26 cellular contexts compared by ENCODE assay signal in the genomic region with DNA sequence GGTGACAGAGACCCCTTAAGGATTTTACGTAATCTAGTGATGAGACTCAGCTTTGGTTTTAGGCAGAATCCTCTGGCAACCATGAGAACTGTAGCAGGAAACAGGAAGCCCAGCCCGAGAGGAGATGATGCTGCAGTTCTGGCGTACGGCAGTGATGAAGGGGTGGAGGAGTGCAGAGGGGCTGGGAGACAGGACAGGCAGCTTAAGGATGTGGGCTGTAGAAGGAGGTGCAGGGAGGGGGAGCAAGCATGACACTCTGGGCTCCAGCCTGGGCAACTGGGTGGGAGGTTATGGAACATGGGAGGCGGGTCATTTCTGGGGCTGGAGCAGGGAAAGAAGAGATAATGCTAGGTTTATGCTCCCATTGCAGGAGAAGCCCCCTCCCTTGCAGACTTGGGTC.
DNase-seq lines count a peak whose midpoint lies in the region; FAIRE-seq and TF ChIP-seq lines count a peak whose summit lies in the region.
"Had no signal": no experiment of that assay in that cellular context is flagged by ENCODE, and none has a peak within 500 bp of the region (broad histone marks: within the 10 kb centered on the region; RNA-seq: fewer than 3 reads in every experiment).

No MANE protein-coding gene starts in this region.

- no peak overlapping the region for H3K9ac ChIP-seq in H1 (replicated peaks in 1 of 4; ENCODE audit: extremely low read depth in 1 of 4, low read depth in 3 of 4, low read length in 3 of 4)
- H3K9ac ChIP-seq in parathyroid adenoma = no peak overlapping the region

- H3K9me3 ChIP-seq in H1 (ENCODE audit: insufficient read depth in 2 of 2, low read depth in 1 of 2, low read length in 1 of 2) (no peaks in the 10 kb centered on the region), parathyroid adenoma (ENCODE audit: control insufficient read depth, low read length) (no peaks in the 10 kb centered on the region)
- H3K9me3 ChIP-seq: BE2C, SJSA1 had no signal

- no peak overlapping the region for H3K56ac ChIP-seq in H1 (replicated peaks; ENCODE audit: insufficient read length, low read depth, low read length)

- no peak overlapping the region for H3K4me3 ChIP-seq in H1 (ENCODE audit: extremely low read depth in 1 of 4, insufficient read depth in 2 of 4, low read depth in 3 of 4, low read length in 4 of 4)
- no peak overlapping the region for H3K4me3 ChIP-seq in parathyroid adenoma (ENCODE audit: low read depth, low read length)
- H3K4me3 ChIP-seq: K562, SJSA1 had no signal

- no peak overlapping the region for H2BK5ac ChIP-seq in H1 (ENCODE audit: low read depth, low read length)

- no peak overlapping the region for H4K5ac ChIP-seq in H1 (ENCODE audit: insufficient read length, low read depth, low read length)

- H3K23me2 ChIP-seq in H1 (ENCODE audit: low read depth, low read length) = no peaks in the 10 kb centered on the region; the same call in 1 of the 2 replicates

- H3K27me3 Mint-ChIP-seq in T-helper 1 cell treated with Interleukin-12 subunit alpha and Interleukin-12 subunit beta and Interleukin-4 antibody, amounts not matched to agents 30 μg/mL and 1 μg/mL, for 36 hours (ENCODE audit: low read depth) = peaks cover 23% of the 10 kb centered on the region

- no peak for TF ChIP-seq POLR2A in H1 (IDR thresholded peaks at IDR 0.05; ENCODE audit: control extremely low read depth in 1 of 2, low read depth in 2 of 2, low read length in 2 of 2)

- CTCF ChIA-PET in H1 (lab: Charles Lee; ENCODE audit: partially characterized antibody) = interaction anchor here (1.1 to 5.6 kb wide), 3 partner anchors 9 to 30 kb away, joined by 6 to 40 read pairs (median 7); no protein-coding TSS in a partner anchor

- H3K4me3 Mint-ChIP-seq in T-helper 1 cell treated with Interleukin-12 subunit alpha and Interleukin-12 subunit beta and Interleukin-4 antibody, amounts not matched to agents 30 μg/mL and 1 μg/mL, for 36 hours = no peak overlapping the region

- H3K27ac ChIP-seq in H1 (ENCODE audit: low read depth, low read length) (no peak overlapping the region), parathyroid adenoma (no peak overlapping the region)
- H3K27ac ChIP-seq: SJSA1 had no signal

- peaks cover 15% of the 10 kb centered on the region for H3K4me1 Mint-ChIP-seq in T-helper 1 cell treated with Interleukin-12 subunit alpha and Interleukin-12 subunit beta and Interleukin-4 antibody, amounts not matched to agents 30 μg/mL and 1 μg/mL, for 36 hours (ENCODE audit: low read depth)

- POLR2A ChIA-PET in H1 (lab: Charles Lee; ENCODE audit: partially characterized antibody) = no interaction called here

- no peaks in the 10 kb centered on the region; a peak in 1 of 8 replicates for H3K36me3 ChIP-seq in H1 (ENCODE audit: control insufficient read depth in 2 of 4, insufficient read depth in 4 of 4, low read length in 3 of 4)
- no peaks in the 10 kb centered on the region for H3K36me3 ChIP-seq in parathyroid adenoma (ENCODE audit: control insufficient read depth, insufficient read depth, low read length)
- H3K36me3 ChIP-seq: BE2C, SJSA1 had no signal

- no peak for TF ChIP-seq EP300 in H1 (IDR thresholded peaks at IDR 0.05; ENCODE audit: borderline replicate concordance in 1 of 2, low read depth in 2 of 2, low read length in 2 of 2)

- H4K8ac ChIP-seq in H1 (ENCODE audit: extremely low read depth, insufficient read depth, low read length) = no peak overlapping the region; the same call in 1 of the 2 replicates

- no peak overlapping the region for H2BK12ac ChIP-seq in H1 (ENCODE audit: low read depth, low read length)

- H2BK120ac ChIP-seq in H1 (replicated peaks; ENCODE audit: low read depth, low read length) = no peak overlapping the region

- H3K36me3 Mint-ChIP-seq in T-helper 1 cell treated with Interleukin-12 subunit alpha and Interleukin-12 subunit beta and Interleukin-4 antibody, amounts not matched to agents 30 μg/mL and 1 μg/mL, for 36 hours (ENCODE audit: low read depth) = no peaks in the 10 kb centered on the region

- H3K27me3 ChIP-seq in H1 (replicated peaks in 1 of 4; ENCODE audit: control insufficient read depth in 3 of 4, extremely low read depth in 1 of 4, insufficient read depth in 3 of 4, low read length in 3 of 4) = no peaks in the 10 kb centered on the region
- no peaks in the 10 kb centered on the region for H3K27me3 ChIP-seq in parathyroid adenoma (ENCODE audit: control insufficient read depth, insufficient read depth, low read length)
- H3K27me3 ChIP-seq: BE2C, SJSA1 had no signal

- H3K4me2 ChIP-seq in H1 (ENCODE audit: insufficient read depth in 1 of 2, low read depth in 2 of 2, low read length in 2 of 2) = no peak overlapping the region
- no peak overlapping the region for H3K4me2 ChIP-seq in parathyroid adenoma (ENCODE audit: low read length)

- no peak for TF ChIP-seq RAD21 in H1 (IDR thresholded peaks at IDR 0.05 in 1 of 2, conservative IDR thresholded peaks at IDR 0.05 in 1 of 2; ENCODE audit: low read depth in 2 of 2, low read length in 2 of 2)

- H3K79me1 ChIP-seq in H1 (ENCODE audit: low read depth, low read length) = no peaks in the 10 kb centered on the region; the same call in 1 of the 2 replicates

- H4K20me1 ChIP-seq in H1 (replicated peaks in 1 of 2; ENCODE audit: control insufficient read depth in 1 of 2, insufficient read depth in 2 of 2, low read length in 2 of 2) = no peaks in the 10 kb centered on the region

- peaks cover 10 to 23% (median 17%) of the 10 kb centered on the region in 4 experiments for H3K4me1 ChIP-seq in H1 (replicated peaks in 1 of 4; ENCODE audit: control insufficient read depth in 3 of 4, insufficient read depth in 4 of 4, low read length in 3 of 4)
- peaks cover 16% of the 10 kb centered on the region for H3K4me1 ChIP-seq in parathyroid adenoma
- H3K4me1 ChIP-seq: BE2C, SJSA1 had no signal

- DNase-seq in T-helper 1 cell (no peak), HT1080 (ENCODE audit: low read depth) (peak; percentile 12), H1 (ENCODE audit: low read depth in 1 of 2, low spot score in 2 of 2) (no peak), hepatic stellate cell (ENCODE audit: low spot score) (no peak)
- no peak for DNase-seq in activated naive CD4-positive, alpha-beta T cell treated with anti-CD3 and anti-CD28 coated beads, Interleukin-2, amount 50 U/mL, for 16 hours
- DNase-seq: 8988T, ACHN, Calu3, Kasumi-1, MV-4-11, NCI-H1105, NCI-H1436 treated with DMSO at 0.1 percent for 48 hours, NCI-H1930, NCI-H2107, NCI-H446 treated with DMSO at 0.1 percent for 48 hours, NCI-H526, NCI-H82, RPMI8226 had no signal

- no peak overlapping the region for H3K14ac ChIP-seq in H1 (ENCODE audit: insufficient read length)

- H4K91ac ChIP-seq in H1 (replicated peaks; ENCODE audit: insufficient read length, low read length) = peak overlapping the region; percentile 10

- no peak overlapping the region for H2BK15ac ChIP-seq in H1 (ENCODE audit: low read length)

- no peak overlapping the region for H3K18ac ChIP-seq in H1 (ENCODE audit: extremely low read depth, low read length)

- 99% methylated on average over 5 of the region's 5 CpGs; no CpG with 5 or more reads in 1 of the 2 experiments for WGBS in H1 (ENCODE audit: extremely low coverage in 1 of 2, insufficient coverage in 1 of 2, insufficient read length in 1 of 2, insufficient replicate concordance in 2 of 2, low coverage in 1 of 2, low lambda C conversion rate in 2 of 2, missing lambda C conversion rate in 1 of 2), 2 experiments

- H3K23ac ChIP-seq in H1 (ENCODE audit: insufficient read length) = no peak overlapping the region

- H2AK5ac ChIP-seq in H1 (ENCODE audit: low read depth, low read length) = no peak overlapping the region

- H3K79me2 ChIP-seq in H1 (ENCODE audit: control insufficient read depth in 1 of 2, insufficient read depth in 2 of 2, low read length in 2 of 2) (no peaks in the 10 kb centered on the region), parathyroid adenoma (no peaks in the 10 kb centered on the region)

- TF ChIP-seq CTCF in H1 (IDR thresholded peaks at IDR 0.05; ENCODE audit: control extremely low read depth in 1 of 3, insufficient read depth in 1 of 3, low read depth in 1 of 3, low read length in 3 of 3) (no peak), parathyroid adenoma (IDR thresholded peaks at IDR 0.05) (no peak)

- FAIRE-seq in H1 (lab: Jason Lieb, UNC) = no peak
- FAIRE-seq: GM12892, GM19239, HepG2, K562 had no signal

- peak overlapping the region; percentile 46 for H3K27ac Mint-ChIP-seq in T-helper 1 cell treated with Interleukin-12 subunit alpha and Interleukin-12 subunit beta and Interleukin-4 antibody, amounts not matched to agents 30 μg/mL and 1 μg/mL, for 36 hours

- H2AFZ ChIP-seq in H1 (ENCODE audit: low read length) (no peak overlapping the region), parathyroid adenoma (peak overlapping the region; percentile 73)

- 0 out of 2 replicates have a peak overlapping the region, but pooled peaks have one; percentile 2 for H2BK20ac ChIP-seq in H1 (ENCODE audit: low read length)

- H3K4ac ChIP-seq in H1 (replicated peaks; ENCODE audit: insufficient read length, low read depth, low read length) = no peak overlapping the region

- H3K9me3 Mint-ChIP-seq in T-helper 1 cell treated with Interleukin-12 subunit alpha and Interleukin-12 subunit beta and Interleukin-4 antibody, amounts not matched to agents 30 μg/mL and 1 μg/mL, for 36 hours = no peaks in the 10 kb centered on the region
